Comparison of ENCODE assay signal across 7 cellular contexts in genomic region chr19:31349160-31349881, GRCh38. TPM values are rescaled to one million over a fixed set of nuclear protein-coding genes. Genes with fewer than 3 reads are reported as not detected.
DNase-seq lines count a peak whose midpoint lies in the region; ATAC-seq, FAIRE-seq and TF ChIP-seq lines count a peak whose summit lies in the region.

A gene with protein sequence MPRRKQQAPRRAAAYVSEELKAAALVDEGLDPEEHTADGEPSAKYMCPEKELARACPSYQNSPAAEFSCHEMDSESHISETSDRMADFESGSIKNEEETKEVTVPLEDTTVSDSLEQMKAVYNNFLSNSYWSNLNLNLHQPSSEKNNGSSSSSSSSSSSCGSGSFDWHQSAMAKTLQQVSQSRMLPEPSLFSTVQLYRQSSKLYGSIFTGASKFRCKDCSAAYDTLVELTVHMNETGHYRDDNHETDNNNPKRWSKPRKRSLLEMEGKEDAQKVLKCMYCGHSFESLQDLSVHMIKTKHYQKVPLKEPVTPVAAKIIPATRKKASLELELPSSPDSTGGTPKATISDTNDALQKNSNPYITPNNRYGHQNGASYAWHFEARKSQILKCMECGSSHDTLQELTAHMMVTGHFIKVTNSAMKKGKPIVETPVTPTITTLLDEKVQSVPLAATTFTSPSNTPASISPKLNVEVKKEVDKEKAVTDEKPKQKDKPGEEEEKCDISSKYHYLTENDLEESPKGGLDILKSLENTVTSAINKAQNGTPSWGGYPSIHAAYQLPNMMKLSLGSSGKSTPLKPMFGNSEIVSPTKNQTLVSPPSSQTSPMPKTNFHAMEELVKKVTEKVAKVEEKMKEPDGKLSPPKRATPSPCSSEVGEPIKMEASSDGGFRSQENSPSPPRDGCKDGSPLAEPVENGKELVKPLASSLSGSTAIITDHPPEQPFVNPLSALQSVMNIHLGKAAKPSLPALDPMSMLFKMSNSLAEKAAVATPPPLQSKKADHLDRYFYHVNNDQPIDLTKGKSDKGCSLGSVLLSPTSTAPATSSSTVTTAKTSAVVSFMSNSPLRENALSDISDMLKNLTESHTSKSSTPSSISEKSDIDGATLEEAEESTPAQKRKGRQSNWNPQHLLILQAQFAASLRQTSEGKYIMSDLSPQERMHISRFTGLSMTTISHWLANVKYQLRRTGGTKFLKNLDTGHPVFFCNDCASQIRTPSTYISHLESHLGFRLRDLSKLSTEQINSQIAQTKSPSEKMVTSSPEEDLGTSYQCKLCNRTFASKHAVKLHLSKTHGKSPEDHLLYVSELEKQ (minus strand): TSS chr19:31349436. CDS start chr19:31349219, 217 bp downstream.

- FAIRE-seq in kidney (lab: Jason Lieb, UNC) (no peak), small intestine (lab: Jason Lieb, UNC) (no peak)

- H3K27ac Mint-ChIP-seq in T-cell: peak within 1 kb of the TSS in 1 of 2 donors; percentile 66
- H3K27ac Mint-ChIP-seq in chondrocyte (ENCODE audit: unreplicated experiment): peak within 1 kb of the TSS; percentile 72

- H3K4me3 ChIP-seq in HL-60 (replicated peaks; ENCODE audit: insufficient read depth, low read length): peak within 1 kb of the TSS; percentile 86
- H3K4me3 ChIP-seq in kidney (ENCODE audit: low read length in 2 of 2): peak within 1 kb of the TSS; percentile 31 to 56
- H3K4me3 ChIP-seq in small intestine (ENCODE audit: low read depth in 1 of 2, low read length in 2 of 2): peak within 1 kb of the TSS; percentile 48 to 80

- POLR2A ChIA-PET in T-cell (lab: Charles Lee) (no interaction called here), GM10248 (lab: Yijun Ruan, JAX) (no interaction called here)

- H3K27ac ChIP-seq in HL-60 (replicated peaks): peak within 1 kb of the TSS; percentile 61
- peak within 1 kb of the TSS; percentile 51 to 60 for H3K27ac ChIP-seq in kidney (ENCODE audit: low read depth in 2 of 2, low read length in 2 of 2)
- peak within 1 kb of the TSS; percentile 9 to 81 for H3K27ac ChIP-seq in small intestine (ENCODE audit: low read depth in 1 of 2, low read length in 1 of 2)

- CTCF ChIA-PET in T-cell (lab: Charles Lee) (no interaction called here), GM10248 (lab: Yijun Ruan, JAX) (no interaction called here)

- peak within 1 kb of the TSS; percentile 75 to 97 (median 82) for H3K4me3 Mint-ChIP-seq in T-cell
- peak within 1 kb of the TSS; percentile 78 for H3K4me3 Mint-ChIP-seq in chondrocyte (ENCODE audit: unreplicated experiment)

- peak within 1 kb of the TSS; percentile 15 to 55 for H3K9ac ChIP-seq in kidney (ENCODE audit: low read length in 2 of 2)

- H3K4me1 Mint-ChIP-seq in T-cell (peaks cover 28 to 39% (median 39%) of the 10 kb centered on the region in 3 donors), chondrocyte (ENCODE audit: low read depth) (peaks cover 34% of the 10 kb centered on the region)

- WGBS in small intestine, 3 donors: 0 to 1% (median 1%) methylated on average over 14 to 85 of the region's 86 CpGs

- DNase-seq in HL-60 (ENCODE audit: low read depth in 1 of 2, low spot score in 1 of 2): peak; percentile 81 to 84
- DNase-seq in T-cell: peak in 13 of 34 experiments; percentile 16 to 51 (median 35)
- DNase-seq in chondrocyte (ENCODE audit: low spot score): no peak
- peak; percentile 96 for DNase-seq in kidney
- no peak for DNase-seq in small intestine
- no peak for DNase-seq in GM10248 (ENCODE audit: extremely low spot score)

- TF ChIP-seq CTCF in HL-60 (IDR thresholded peaks at IDR 0.05; ENCODE audit: insufficient read depth, low read length): no peak
- TF ChIP-seq CTCF in chondrocyte (IDR thresholded peaks at IDR 0.05): no peak
- TF ChIP-seq CTCF in kidney (IDR thresholded peaks at IDR 0.05; ENCODE audit: borderline replicate concordance, extremely low read depth, insufficient read depth): no peak
- no peak for TF ChIP-seq CTCF in GM10248 (IDR thresholded peaks at IDR 0.05; ENCODE audit: control extremely low read depth, extremely low read depth, low read depth, missing control alignments)

- H3K9me3 Mint-ChIP-seq in T-cell (no peaks in the 10 kb centered on the region), chondrocyte (ENCODE audit: low read depth) (no peaks in the 10 kb centered on the region)

- no peaks in the 10 kb centered on the region for H3K36me3 Mint-ChIP-seq in T-cell
- no peaks in the 10 kb centered on the region for H3K36me3 Mint-ChIP-seq in chondrocyte (ENCODE audit: low read depth)

- H3K4me1 ChIP-seq in kidney (ENCODE audit: control insufficient read depth in 1 of 2, insufficient read depth in 1 of 2, low read depth in 1 of 2, low read length in 2 of 2): peaks cover 0 to 8% of the 10 kb centered on the region in 2 donors
- no peaks in the 10 kb centered on the region for H3K4me1 ChIP-seq in small intestine (ENCODE audit: control insufficient read depth in 2 of 2, insufficient read depth in 1 of 2, low read depth in 1 of 2, low read length in 1 of 2)

- no peaks in the 10 kb centered on the region for H3K9me3 ChIP-seq in kidney (ENCODE audit: control insufficient read depth in 1 of 2, low read length in 2 of 2)
- no peaks in the 10 kb centered on the region for H3K9me3 ChIP-seq in small intestine (ENCODE audit: control insufficient read depth, low read depth)

- peaks cover 48 to 69% of the 10 kb centered on the region in 2 donors for H3K27me3 Mint-ChIP-seq in T-cell
- peaks cover 18% of the 10 kb centered on the region for H3K27me3 Mint-ChIP-seq in chondrocyte (ENCODE audit: low read depth)

- peak; percentile 59 to 69 (median 62) for ATAC-seq in T-cell (replicated peaks in 1 of 4)
- no peak for ATAC-seq in GM19351 (IDR thresholded peaks at IDR 0.05; ENCODE audit: unreplicated experiment)

- H3K27me3 ChIP-seq in HL-60 (ENCODE audit: insufficient read depth, poor library complexity, severe bottlenecking) (peaks cover 28% of the 10 kb centered on the region), small intestine (ENCODE audit: control insufficient read depth in 2 of 2, insufficient read depth in 2 of 2, low read length in 2 of 2) (peaks cover 18 to 20% of the 10 kb centered on the region in 2 donors)

- intact Hi-C loops in kidney (cut with DNase I): no loop called here

- H3K36me3 ChIP-seq in kidney (ENCODE audit: control insufficient read depth in 1 of 2, insufficient read depth in 2 of 2, low read length in 2 of 2) (no peaks in the 10 kb centered on the region), small intestine (ENCODE audit: control insufficient read depth in 2 of 2, insufficient read depth in 2 of 2, low read length in 2 of 2) (no peaks in the 10 kb centered on the region)

RNA-seq across cellular contexts. Expression of the gene that starts here (rescaled TPM):
- total RNA-seq in T-cell (1 to 10 TPM in 1 of 5 donors, under 1 TPM in 4; 0.18 to 1.4 (median 0.54) TPM), chondrocyte (15.3 to 23.3 TPM (median 17.0 TPM) in 3 replicates), kidney (8.4 TPM)
- polyA plus RNA-seq in kidney (ENCODE audit: insufficient read depth, low read depth, low replicate concordance) (1.7 TPM), small intestine (1 to 10 TPM in 1 of 3 donors, under 1 TPM in 2; 0.22 to 2.5 (median 0.81) TPM)

Comparison
In these comparisons a context has a peak if more than half of its experiments do, and no peak if none do; other contexts are left out.
1. DNase-seq: peak in HL-60 (2 of 2) and kidney (single experiment); none in chondrocyte (single experiment), small intestine (single experiment) and GM10248 (single experiment).
2. Peak in every context shown above with its lines, with median percentiles within 50 percentile points of each other: H3K27ac ChIP-seq and H3K4me3 ChIP-seq.